8 cellular contexts compared by ENCODE assay signal in genomic region chr3:171328419-171329082, GRCh38.
A peak's percentile ranks its signal among the peaks of the same experiment; 100 is the strongest.
DNase-seq lines count a peak whose midpoint lies in the region; ATAC-seq and TF ChIP-seq lines count a peak whose summit lies in the region.

No MANE protein-coding gene starts in this region.

- H3K9me3 Mint-ChIP-seq in T-cell, result no peaks in the 10 kb centered on the region

- in situ Hi-C loops in GM23248 (cut with MboI), result no loop called here

- H3K36me3 Mint-ChIP-seq in T-cell, result peaks cover 7% of the 10 kb centered on the region

- H3K9me2 ChIP-seq in GM23248 (ENCODE audit: insufficient read depth), result no peaks in the 10 kb centered on the region

- POLR2A ChIA-PET in T-cell (lab: Charles Lee), result interaction anchor here in 1 of 2 donors (0.6 kb wide), 1 partner anchor 1563 kb away, joined by 3 read pairs; no protein-coding TSS in a partner anchor

- H3K4me1 ChIP-seq in GM23248 (ENCODE audit: insufficient read depth) (peaks cover 6% of the 10 kb centered on the region; the same call in 1 of the 2 replicates), psoas muscle (peaks cover 51% of the 10 kb centered on the region)

- H3K27ac Mint-ChIP-seq in T-cell, result peak overlapping the region; percentile 49 to 55

- H2AFZ ChIP-seq in GM23248, result no peak overlapping the region

- ATAC-seq in T-cell (replicated peaks in 1 of 4), result peak; percentile 87 to 97 (median 94)
- no peak for ATAC-seq in psoas muscle
- ATAC-seq in HG02678 (IDR thresholded peaks at IDR 0.05; ENCODE audit: unreplicated experiment), result no peak
- ATAC-seq in GM21825 (IDR thresholded peaks at IDR 0.05; ENCODE audit: unreplicated experiment), result no peak
- no peak for ATAC-seq in HG03097 (IDR thresholded peaks at IDR 0.05; ENCODE audit: low FRiP score, unreplicated experiment)

- H3K79me2 ChIP-seq in GM23248 (ENCODE audit: insufficient read depth), result no peaks in the 10 kb centered on the region

- H3K4me1 Mint-ChIP-seq in T-cell, result peaks cover 41 to 72% (median 72%) of the 10 kb centered on the region in 3 donors

- no peaks in the 10 kb centered on the region for H4K20me1 ChIP-seq in GM23248 (ENCODE audit: insufficient read depth)

- peak overlapping the region in 2 of 3 donors; percentile 34 to 58 for H3K4me3 Mint-ChIP-seq in T-cell

- H3K27me3 ChIP-seq in GM23248 (replicated peaks; ENCODE audit: insufficient read depth) (no peaks in the 10 kb centered on the region), psoas muscle (ENCODE audit: insufficient read depth in 3 of 3, low read length in 2 of 3) (no peaks in the 10 kb centered on the region)

- H3F3A ChIP-seq in GM23248 (ENCODE audit: insufficient read depth), result no peaks in the 10 kb centered on the region

- intact Hi-C loops in psoas muscle (cut with DNase I), result no loop called here

- peak; percentile 70 for DNase-seq in A172 (ENCODE audit: low spot score)
- DNase-seq in GM23248, result peak; percentile 34
- DNase-seq in T-cell, result peak in 33 of 34 experiments; percentile 20 to 71 (median 58)
- DNase-seq in central memory CD4-positive, alpha-beta T cell, result peak; percentile 53
- DNase-seq in psoas muscle, result no peak

- H3K9me3 ChIP-seq in GM23248 (ENCODE audit: low read depth) (no peaks in the 10 kb centered on the region), psoas muscle (no peaks in the 10 kb centered on the region)

- H3K36me3 ChIP-seq in GM23248 (ENCODE audit: low read depth) (no peaks in the 10 kb centered on the region), psoas muscle (ENCODE audit: insufficient read depth in 1 of 2, low read depth in 1 of 2) (no peaks in the 10 kb centered on the region)

- peak; percentile 9 for TF ChIP-seq CTCF in psoas muscle (IDR thresholded peaks at IDR 0.05)

- H3K4me2 ChIP-seq in GM23248 (ENCODE audit: unreplicated experiment), result no peak overlapping the region

- H3K4me3 ChIP-seq in GM23248 (no peak overlapping the region), psoas muscle (no peak overlapping the region)

- H3K27me3 Mint-ChIP-seq in T-cell, result no peaks in the 10 kb centered on the region

- 42 to 52% methylated on average over 3 of the region's 3 CpGs for WGBS in GM23248 (ENCODE audit: low coverage in 1 of 2, low lambda C conversion rate in 2 of 2, missing lambda C conversion rate in 2 of 2), 2 experiments
- 33 to 42% (median 37%) methylated on average over 3 of the region's 3 CpGs for WGBS in psoas muscle, 3 donors

- CTCF ChIA-PET in T-cell (lab: Charles Lee), result interaction anchor here (0.6 to 2.2 kb wide), 5 partner anchors 15 to 238 kb away, joined by 3 to 6 read pairs (median 4); no protein-coding TSS in a partner anchor

- H3K9ac ChIP-seq in GM23248, result no peak overlapping the region

- H3K27ac ChIP-seq in GM23248 (no peak overlapping the region), psoas muscle (peak overlapping the region; percentile 57)

Comparison
In these comparisons a context has a peak if more than half of its experiments do, and no peak if none do; other contexts are left out.
1. DNase-seq: peak in A172 (single experiment), GM23248 (single experiment), T-cell (33 of 34) and central memory CD4-positive, alpha-beta T cell (single experiment); none in psoas muscle (0 of 2).
2. ATAC-seq: peak in T-cell (4 of 4); none in psoas muscle (0 of 4), HG02678 (single experiment), GM21825 (single experiment) and HG03097 (single experiment).